In genomic region chr3:33438871-33439270, GRCh38 we compare ENCODE assay signal across 8 cellular contexts. TPM values are rescaled to one million over a fixed set of nuclear protein-coding genes. Genes with fewer than 3 reads are reported as not detected.
DNase-seq lines count a peak whose midpoint lies in the region; ATAC-seq and TF ChIP-seq lines count a peak whose summit lies in the region.

No MANE protein-coding gene starts in this region.

- peaks cover 13% of the 10 kb centered on the region for H3F3A ChIP-seq in GM23338 (replicated peaks; ENCODE audit: low read depth)

- peak overlapping the region; percentile 92 for H3K4me2 ChIP-seq in GM23338

- peaks cover 29% of the 10 kb centered on the region for H3K4me1 ChIP-seq in GM23338 (ENCODE audit: insufficient read depth)
- H3K4me1 ChIP-seq in sigmoid colon: peaks cover 0 to 53% (median 44%) of the 10 kb centered on the region in 4 donors

- ATAC-seq in GM23338 (no peak), GM18870 (IDR thresholded peaks at IDR 0.05; ENCODE audit: unreplicated experiment) (no peak), HG02571 (IDR thresholded peaks at IDR 0.05; ENCODE audit: unreplicated experiment) (no peak)

- H3K36me3 ChIP-seq in GM23338 (ENCODE audit: insufficient read depth) (no peaks in the 10 kb centered on the region), SK-N-MC (ENCODE audit: insufficient read depth, low read length) (no peaks in the 10 kb centered on the region), sigmoid colon (no peaks in the 10 kb centered on the region)

- H3K27me3 ChIP-seq in GM23338 (ENCODE audit: insufficient read depth) (no peaks in the 10 kb centered on the region), sigmoid colon (no peaks in the 10 kb centered on the region)

- WGBS in sigmoid colon, 2 donors: 1 to 14% methylated on average over 4 of the region's 4 CpGs

- H3K9me3 Mint-ChIP-seq in GM23338: peaks cover 3% of the 10 kb centered on the region; the same call in 1 of the 3 replicates

- H4K20me1 ChIP-seq in GM23338 (replicated peaks; ENCODE audit: insufficient read depth): peaks cover 45% of the 10 kb centered on the region

- H3K27ac ChIP-seq in GM23338 (ENCODE audit: low read depth): 0 out of 2 replicates have a peak overlapping the region, but pooled peaks have one; percentile 21
- peak overlapping the region; percentile 83 for H3K27ac ChIP-seq in SK-N-MC
- H3K27ac ChIP-seq in sigmoid colon: peak overlapping the region; percentile 95 to 98 (median 97)

- TF ChIP-seq EP300 in sigmoid colon (IDR thresholded peaks at IDR 0.05): no peak

- H3K4me3 Mint-ChIP-seq in GM23338: peak overlapping the region; percentile 88

- DNase-seq in GM23338 (ENCODE audit: low spot score) (no peak), SK-N-MC (ENCODE audit: low read depth, low spot score) (no peak), fibroblast of pulmonary artery (ENCODE audit: low read depth) (no peak), sigmoid colon (no peak), OCI-M2 (lab: John Stamatoyannopoulos, UW; ENCODE audit: unreplicated experiment) (no peak), DMS114 treated with DMSO at 0.1 percent for 48 hours (lab: John Stamatoyannopoulos, UW; ENCODE audit: unreplicated experiment) (no peak)

- intact Hi-C loops in sigmoid colon (cut with DNase I): loop anchor here (2.0 to 5.0 kb wide), 2 partner anchors 342 to 360 kb away; partner anchors contain the start of genes GLB1, PDCD6IP and TMPPE

- H3K9me3 ChIP-seq in SK-N-MC (ENCODE audit: low read depth, low read length) (no peaks in the 10 kb centered on the region), sigmoid colon (no peaks in the 10 kb centered on the region)

- no peak for TF ChIP-seq POLR2A in sigmoid colon (IDR thresholded peaks at IDR 0.05)

- no peaks in the 10 kb centered on the region; the same call in 2 of the 3 replicates for H3K36me3 Mint-ChIP-seq in GM23338 (ENCODE audit: low read depth)

- peaks cover 58% of the 10 kb centered on the region for H3K79me2 ChIP-seq in GM23338 (replicated peaks; ENCODE audit: insufficient read depth)

- no peaks in the 10 kb centered on the region for H3K27me3 Mint-ChIP-seq in GM23338 (ENCODE audit: insufficient read depth, low read depth, poor library complexity)

- peak overlapping the region; percentile 68 for H3K9ac ChIP-seq in SK-N-MC (ENCODE audit: insufficient read length)

- TF ChIP-seq CTCF in GM23338 (conservative IDR thresholded peaks at IDR 0.05; ENCODE audit: low read depth in 2 of 2) (no peak), fibroblast of pulmonary artery (IDR thresholded peaks at IDR 0.05; ENCODE audit: low read length, missing control alignments) (no peak), sigmoid colon (IDR thresholded peaks at IDR 0.05) (no peak)

- H3K4me3 ChIP-seq in GM23338: peak overlapping the region; percentile 71
- H3K4me3 ChIP-seq in SK-N-MC: peak overlapping the region; percentile 94
- peak overlapping the region; percentile 88 for H3K4me3 ChIP-seq in fibroblast of pulmonary artery (replicated peaks; ENCODE audit: low read depth, low read length)
- H3K4me3 ChIP-seq in sigmoid colon: peak overlapping the region; percentile 69 to 90 (median 77)

- H3K27ac Mint-ChIP-seq in GM23338: peak overlapping the region; percentile 75

- no peak overlapping the region for H2AFZ ChIP-seq in GM23338

- H3K4me1 Mint-ChIP-seq in GM23338: peaks cover 40% of the 10 kb centered on the region

- H3K9me2 ChIP-seq in GM23338 (ENCODE audit: insufficient read depth): no peaks in the 10 kb centered on the region

TF ChIP-seq in GM23338, 12 proteins besides CTCF, POLR2A, EP300 and RAD21 (continues in another document):
- TF ChIP-seq ZNF114 (CRISPR knock-in tag; IDR thresholded peaks at IDR 0.05) (no peak), CREB1 (CRISPR knock-in tag; IDR thresholded peaks at IDR 0.05; ENCODE audit: low read depth) (no peak), STAT1 (IDR thresholded peaks at IDR 0.05; ENCODE audit: unreplicated experiment) (no peak), ZNF331 (CRISPR knock-in tag; IDR thresholded peaks at IDR 0.05; ENCODE audit: low read depth) (no peak), JUNB (IDR thresholded peaks at IDR 0.05; ENCODE audit: unreplicated experiment) (no peak), ZNF462 (CRISPR knock-in tag; IDR thresholded peaks at IDR 0.05) (no peak), REST (IDR thresholded peaks at IDR 0.05; ENCODE audit: unreplicated experiment) (no peak)

RNA-seq across cellular contexts. Expression of gene UBP1, which starts 1.3 kb away (rescaled TPM):
- total RNA-seq in GM23338 (2014; rRNA removed; shearing (Covaris generic)): 65.6 and 66.8 TPM in 2 replicates
- polyA plus RNA-seq in GM23338 (2016; fragmentation: Nextera tagmentation; extraction: Ambion mirVana): 16.3 and 16.8 TPM in 2 replicates
- 10 to 100 TPM; 58.4 to 92.0 (median 62.8) TPM for total RNA-seq in sigmoid colon
- 10 to 100 TPM; 30.6 to 45.5 (median 41.8) TPM for polyA plus RNA-seq in sigmoid colon

Comparison
In these comparisons a context has a peak if more than half of its experiments do, and no peak if none do; other contexts are left out.
1. H3K27ac ChIP-seq: peak in every context shown above with its lines; median percentile 97 in sigmoid colon; 83 in SK-N-MC; 21 in GM23338.